Comparison of ENCODE assay signal across 26 cellular contexts in the genomic region with DNA sequence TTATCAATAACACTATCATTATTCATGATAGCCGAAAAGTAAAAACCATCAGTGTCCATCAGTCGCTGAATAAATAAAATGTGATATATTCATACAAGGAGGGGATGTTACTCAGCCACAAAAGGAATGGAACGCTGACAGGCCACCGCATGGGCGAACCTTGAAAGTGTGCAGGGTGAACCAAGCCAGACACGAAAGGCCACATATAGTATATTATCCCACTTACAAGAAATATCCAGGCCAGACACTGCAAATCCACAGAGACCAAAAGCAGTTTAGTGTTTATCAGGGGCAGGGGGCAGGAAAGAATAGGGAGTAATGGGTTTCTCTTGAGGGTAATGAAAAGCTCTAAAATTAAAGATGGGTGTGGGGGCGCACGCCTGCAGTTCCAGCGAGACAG. TPM values are rescaled to one million over a fixed set of nuclear protein-coding genes. Genes with fewer than 3 reads are reported as not detected.
DNase-seq lines count a peak whose midpoint lies in the region; ATAC-seq, FAIRE-seq and TF ChIP-seq lines count a peak whose summit lies in the region.
"Had no signal": no experiment of that assay in that cellular context is flagged by ENCODE, and none has a peak within 500 bp of the region (broad histone marks: within the 10 kb centered on the region; RNA-seq: fewer than 3 reads in every experiment).

No MANE protein-coding gene starts in this region.

- ATAC-seq in stimulated activated naive CD8-positive, alpha-beta T cell treated with anti-CD3 and anti-CD28 coated beads, Interleukin-15, Interleukin-2, amounts not matched to agents 100 U/mL and 50 U/mL, for 24 hours = no peak

- TF ChIP-seq CTCF in chondrocyte (IDR thresholded peaks at IDR 0.05) = no peak

- no peak for FAIRE-seq in RCC 7860 (lab: Jason Lieb, UNC)
- FAIRE-seq: A204.1, frontal cortex had no signal

- H3K27me3 Mint-ChIP-seq in T-helper 2 cell treated with Interferon-gamma antibody and Interleukin-4, amounts not matched to agents 5 μg/mL and 100 μg/mL, for 36 hours (ENCODE audit: low read depth) = peaks cover 25% of the 10 kb centered on the region
- H3K27me3 Mint-ChIP-seq in stimulated activated naive CD8-positive, alpha-beta T cell treated with anti-CD3 and anti-CD28 coated beads, Interleukin-15, Interleukin-2, amounts not matched to agents 100 ng/mL and 50 ng/mL, for 24 hours = peaks cover 16% of the 10 kb centered on the region
- peaks cover 3% of the 10 kb centered on the region for H3K27me3 Mint-ChIP-seq in chondrocyte (ENCODE audit: low read depth)

- no peak overlapping the region for H3K4me3 Mint-ChIP-seq in T-helper 2 cell treated with Interferon-gamma antibody and Interleukin-4, amounts not matched to agents 5 μg/mL and 100 μg/mL, for 36 hours
- H3K4me3 Mint-ChIP-seq in stimulated activated naive CD8-positive, alpha-beta T cell treated with anti-CD3 and anti-CD28 coated beads, Interleukin-15, Interleukin-2, amounts not matched to agents 100 ng/mL and 50 ng/mL, for 24 hours = no peak overlapping the region
- no peak overlapping the region for H3K4me3 Mint-ChIP-seq in chondrocyte (ENCODE audit: unreplicated experiment)

- peaks cover 24% of the 10 kb centered on the region for H3K4me1 Mint-ChIP-seq in T-helper 2 cell treated with Interferon-gamma antibody and Interleukin-4, amounts not matched to agents 5 μg/mL and 100 μg/mL, for 36 hours (ENCODE audit: low read depth)
- H3K4me1 Mint-ChIP-seq in stimulated activated naive CD8-positive, alpha-beta T cell treated with anti-CD3 and anti-CD28 coated beads, Interleukin-15, Interleukin-2, amounts not matched to agents 100 ng/mL and 50 ng/mL, for 24 hours (ENCODE audit: low read depth) = peaks cover 30% of the 10 kb centered on the region
- H3K4me1 Mint-ChIP-seq in chondrocyte (ENCODE audit: low read depth) = peaks cover 29% of the 10 kb centered on the region

- no peaks in the 10 kb centered on the region for H3K9me3 Mint-ChIP-seq in T-helper 2 cell treated with Interferon-gamma antibody and Interleukin-4, amounts not matched to agents 5 μg/mL and 100 μg/mL, for 36 hours
- H3K9me3 Mint-ChIP-seq in stimulated activated naive CD8-positive, alpha-beta T cell treated with anti-CD3 and anti-CD28 coated beads, Interleukin-15, Interleukin-2, amounts not matched to agents 100 ng/mL and 50 ng/mL, for 24 hours = no peaks in the 10 kb centered on the region
- H3K9me3 Mint-ChIP-seq in chondrocyte (ENCODE audit: low read depth) = no peaks in the 10 kb centered on the region
- H3K9me3 Mint-ChIP-seq: nephron progenitor cell had no signal

- no peak for DNase-seq in T-helper 2 cell treated with Interferon-gamma antibody and Interleukin-4, amounts not matched to agents 5 μg/mL and 100 μg/mL, for 36 hours (ENCODE audit: low spot score)
- DNase-seq in T-helper 2 cell (no peak), chondrocyte (ENCODE audit: low spot score) (no peak), NCI-H1105 (lab: John Stamatoyannopoulos, UW) (no peak), nucleus accumbens (lab: John Stamatoyannopoulos, UW) (no peak), RCC 7860 (ENCODE audit: low spot score) (no peak)
- no peak for DNase-seq in stimulated activated naive CD8-positive, alpha-beta T cell treated with anti-CD3 and anti-CD28 coated beads, Interleukin-15, Interleukin-2, amounts not matched to agents 100 U/mL and 50 U/mL, for 24 hours
- DNase-seq: activated CD4-positive, CD25-positive, alpha-beta regulatory T cell; AML-193; colonic mucosa; effector memory CD4-positive, alpha-beta T cell; IMR-90; NCI-H1092 treated with DMSO at 0.1 percent for 48 hours; NCI-H2029; NCI-H345; NCI-H748 treated with DMSO at 0.1 percent for 48 hours; nephron progenitor cell; sigmoid colon; SK-N-SH; stomach; T1000; tibial artery had no signal

- H3K27ac Mint-ChIP-seq in T-helper 2 cell treated with Interferon-gamma antibody and Interleukin-4, amounts not matched to agents 5 μg/mL and 100 μg/mL, for 36 hours = peak overlapping the region; percentile 0
- peak overlapping the region; percentile 31 for H3K27ac Mint-ChIP-seq in stimulated activated naive CD8-positive, alpha-beta T cell treated with anti-CD3 and anti-CD28 coated beads, Interleukin-15, Interleukin-2, amounts not matched to agents 100 ng/mL and 50 ng/mL, for 24 hours
- peak overlapping the region; percentile 46 for H3K27ac Mint-ChIP-seq in chondrocyte (ENCODE audit: unreplicated experiment)
- H3K27ac Mint-ChIP-seq: nephron progenitor cell had no signal

- no peaks in the 10 kb centered on the region for H3K36me3 Mint-ChIP-seq in T-helper 2 cell treated with Interferon-gamma antibody and Interleukin-4, amounts not matched to agents 5 μg/mL and 100 μg/mL, for 36 hours (ENCODE audit: low read depth)
- H3K36me3 Mint-ChIP-seq in stimulated activated naive CD8-positive, alpha-beta T cell treated with anti-CD3 and anti-CD28 coated beads, Interleukin-15, Interleukin-2, amounts not matched to agents 100 ng/mL and 50 ng/mL, for 24 hours (ENCODE audit: low read depth) = no peaks in the 10 kb centered on the region
- no peaks in the 10 kb centered on the region for H3K36me3 Mint-ChIP-seq in chondrocyte (ENCODE audit: low read depth)

RNA-seq across cellular contexts. Expression of a gene that starts 5.7 kb away (rescaled TPM):
- total RNA-seq in chondrocyte = 2.1 to 2.8 TPM (median 2.3 TPM) in 3 replicates
- total RNA-seq: activated CD8-positive, alpha-beta memory T cell treated with anti-CD3 and anti-CD28 coated beads for 36 hours; IMR-90 had no signal

RNA-seq across cellular contexts. Expression of a gene that starts 7.8 kb away (rescaled TPM):
- total RNA-seq in chondrocyte = 0.77 to 3.3 TPM (median 0.97 TPM) in 3 replicates

RNA-seq across cellular contexts. Expression of a gene that starts 19.2 kb away (rescaled TPM):
- 57.1 to 59.2 TPM (median 57.6 TPM) in 3 replicates for total RNA-seq in chondrocyte

RNA-seq across cellular contexts. Expression of a gene that starts 35.5 kb away (rescaled TPM):
- 15.7 to 18.5 TPM (median 18.1 TPM) in 3 replicates for total RNA-seq in chondrocyte

RNA-seq across cellular contexts. Expression of a gene that starts 36.1 kb away (rescaled TPM):
- total RNA-seq in chondrocyte = 3.2 to 4.6 TPM (median 3.5 TPM) in 3 replicates
